ENCODE assay signal across 19 cellular contexts in genomic region chr10:130631139-130631864, GRCh38.
DNase-seq lines count a peak whose midpoint lies in the region; ATAC-seq and TF ChIP-seq lines count a peak whose summit lies in the region.
"Had no signal": no experiment of that assay in that cellular context is flagged by ENCODE, and none has a peak within 500 bp of the region (broad histone marks: within the 10 kb centered on the region; RNA-seq: fewer than 3 reads in every experiment).

No MANE protein-coding gene starts in this region.

- H3K27me3 ChIP-seq in colonic mucosa (no peaks in the 10 kb centered on the region), spleen (replicated peaks in 1 of 7) (no peaks in the 10 kb centered on the region)
- H3K27me3 ChIP-seq: cardiac muscle cell had no signal

- 8 to 13% (median 10%) methylated on average over 9 of the region's 9 CpGs for WGBS in spleen, 5 donors

- H3K9me3 ChIP-seq in colonic mucosa (no peaks in the 10 kb centered on the region), spleen (no peaks in the 10 kb centered on the region)

- H3K36me3 ChIP-seq in colonic mucosa (no peaks in the 10 kb centered on the region), spleen (no peaks in the 10 kb centered on the region)
- H3K36me3 ChIP-seq: cardiac muscle cell had no signal

- H3K4me3 ChIP-seq in colonic mucosa: no peak overlapping the region
- no peak overlapping the region for H3K4me3 ChIP-seq in spleen
- H3K4me3 ChIP-seq: cardiac muscle cell had no signal

- ATAC-seq in SK-N-SH treated with all-trans-retinoic acid at 6 μM for 48 hours: no peak
- ATAC-seq in HG03108 (IDR thresholded peaks at IDR 0.05; ENCODE audit: unreplicated experiment): no peak

- intact Hi-C loops in colonic mucosa (cut with DNase I) (no loop called here), spleen (cut with DNase I; ENCODE audit: low total_unique reads) (no loop called here)

- H3K4me1 ChIP-seq in colonic mucosa: no peaks in the 10 kb centered on the region
- H3K4me1 ChIP-seq in spleen: peaks cover 0 to 38% (median 19%) of the 10 kb centered on the region in 6 donors

- peak; percentile 10 for DNase-seq in NK-92 treated with Interleukin-12 subunit alpha and Interleukin-12 subunit beta, amount 100 ng/mL, for 24 hours (lab: John Stamatoyannopoulos, UW)
- no peak for DNase-seq in NK-92 (lab: John Stamatoyannopoulos, UW; ENCODE audit: unreplicated experiment)
- peak; percentile 82 for DNase-seq in NOMO-1 treated with dmso at 0.1 percent for 144 hours (lab: John Stamatoyannopoulos, UW; ENCODE audit: unreplicated experiment)
- DNase-seq in colonic mucosa: peak; percentile 27
- no peak for DNase-seq in spleen
- DNase-seq in activated effector memory CD4-positive, alpha-beta T cell treated with anti-CD3 and anti-CD28 coated beads, Interleukin-2, amount 50 U/mL, for 16 hours: no peak
- DNase-seq: activated CD4-positive, alpha-beta T cell treated with anti-CD3 and anti-CD28 coated beads, Interleukin-2, amount 10 ng/mL, durations not matched to agents 7 days and 5 days; CD4-positive, CD25-positive, alpha-beta regulatory T cell; foreskin melanocyte; NCI-H1694 treated with DMSO at 0.1 percent for 48 hours; NCI-H524; RPMI8226; stimulated activated CD4-positive, alpha-beta T cell treated with anti-CD3 and anti-CD28 coated beads, Interleukin-12 subunit alpha, Interleukin-12 subunit beta, amount 100 ng/mL, for 4 hours; T-helper 2 cell had no signal

- no peak overlapping the region for H3K9ac ChIP-seq in colonic mucosa (ENCODE audit: low read depth in 2 of 2, low read length in 2 of 2)
- H3K9ac ChIP-seq: KMS-11 had no signal

- TF ChIP-seq CTCF in colonic mucosa (IDR thresholded peaks at IDR 0.05): no peak
- no peak for TF ChIP-seq CTCF in spleen (IDR thresholded peaks at IDR 0.05 in 8 of 11, conservative IDR thresholded peaks at IDR 0.05 in 3 of 11)

- H3K27ac ChIP-seq in colonic mucosa (no peak overlapping the region), spleen (peak overlapping the region; percentile 31 to 72 (median 64))
- H3K27ac ChIP-seq: 22Rv1, cardiac muscle cell, KMS-11 had no signal

- TF ChIP-seq POLR2A in spleen (IDR thresholded peaks at IDR 0.05): no peak

TF ChIP-seq in SK-N-SH treated with all-trans-retinoic acid at 6 μM for 48 hours, 23 proteins besides CTCF, POLR2A, EP300 and RAD21:
- TF ChIP-seq RARB (CRISPR knock-in tag; IDR thresholded peaks at IDR 0.05): no peak
- no peak for TF ChIP-seq CREB5 (CRISPR knock-in tag; IDR thresholded peaks at IDR 0.05; ENCODE audit: low read depth)
- TF ChIP-seq ZFP30 (CRISPR knock-in tag; IDR thresholded peaks at IDR 0.05): no peak
- no peak for TF ChIP-seq TCF4 (CRISPR knock-in tag; IDR thresholded peaks at IDR 0.05; ENCODE audit: borderline replicate concordance)
- TF ChIP-seq GLIS3 (CRISPR knock-in tag; IDR thresholded peaks at IDR 0.05): no peak
- no peak for TF ChIP-seq TSHZ2 (CRISPR knock-in tag; IDR thresholded peaks at IDR 0.05)
- no peak for TF ChIP-seq ZC3H10 (CRISPR knock-in tag; IDR thresholded peaks at IDR 0.05)
- no peak for TF ChIP-seq CSRNP3 (CRISPR knock-in tag; IDR thresholded peaks at IDR 0.05)
- TF ChIP-seq POU6F1 (CRISPR knock-in tag; IDR thresholded peaks at IDR 0.05; ENCODE audit: borderline replicate concordance, low read depth): no peak
- TF ChIP-seq ZFP3 (CRISPR knock-in tag; IDR thresholded peaks at IDR 0.05): no peak; the same call in 1 of the 2 replicates
- no peak for TF ChIP-seq ZNF70 (CRISPR knock-in tag; IDR thresholded peaks at IDR 0.05)
- no peak for TF ChIP-seq SNAI2 (CRISPR knock-in tag; IDR thresholded peaks at IDR 0.05)
- no peak for TF ChIP-seq ESRRG (CRISPR knock-in tag; IDR thresholded peaks at IDR 0.05)
- no peak for TF ChIP-seq PATZ1 (CRISPR knock-in tag; IDR thresholded peaks at IDR 0.05; ENCODE audit: borderline replicate concordance)
- TF ChIP-seq CSDC2 (CRISPR knock-in tag; IDR thresholded peaks at IDR 0.05): no peak
- no peak for TF ChIP-seq TOX (CRISPR knock-in tag; IDR thresholded peaks at IDR 0.05; ENCODE audit: borderline replicate concordance)
- no peak for TF ChIP-seq OSR1 (CRISPR knock-in tag; IDR thresholded peaks at IDR 0.05)

Comparison
In these comparisons a context has a peak if more than half of its experiments do, and no peak if none do; other contexts are left out.
1. DNase-seq: peak in NK-92 treated with Interleukin-12 subunit alpha and Interleukin-12 subunit beta, amount 100 ng/mL, for 24 hours (single experiment), NOMO-1 treated with dmso at 0.1 percent for 144 hours (single experiment) and colonic mucosa (single experiment); none in NK-92 (single experiment), spleen (single experiment) and activated effector memory CD4-positive, alpha-beta T cell treated with anti-CD3 and anti-CD28 coated beads, Interleukin-2, amount 50 U/mL, for 16 hours (single experiment).